ENCODE assay signal across 8 cellular contexts in genomic region chr13:45851171-45851889, GRCh38. TPM values are rescaled to one million over a fixed set of nuclear protein-coding genes. Genes with fewer than 3 reads are reported as not detected.
DNase-seq lines count a peak whose midpoint lies in the region; ATAC-seq and TF ChIP-seq lines count a peak whose summit lies in the region.

Gene SIAH3, minus strand, starts transcription at chr13:45851753. Its CDS starts 124 bp downstream, at chr13:45851629.

- H3K9me3 Mint-ChIP-seq in activated T-cell treated with anti-CD3 and anti-CD28 coated beads, Interleukin-2, amount 50 U/mL, for 24 hours, result peaks cover 10% of the 10 kb centered on the region

- peaks cover 18% of the 10 kb centered on the region for H3K27me3 Mint-ChIP-seq in activated T-cell treated with anti-CD3 and anti-CD28 coated beads, Interleukin-2, amount 50 U/mL, for 24 hours

- intact Hi-C loops in head of caudate nucleus (cut with DNase I), result no loop called here
- intact Hi-C loops in psoas muscle (cut with DNase I), result no loop called here
- intact Hi-C loops in posterior vena cava (cut with DNase I), result no loop called here

- H3K36me3 Mint-ChIP-seq in activated T-cell treated with anti-CD3 and anti-CD28 coated beads, Interleukin-2, amount 50 U/mL, for 24 hours (ENCODE audit: low read depth), result no peaks in the 10 kb centered on the region

- no peak within 1 kb of the TSS for H3K27ac ChIP-seq in HUES64 (ENCODE audit: low read depth, low read length)
- H3K27ac ChIP-seq in psoas muscle, result no peak within 1 kb of the TSS

- H3K4me1 ChIP-seq in HUES64 (ENCODE audit: insufficient read depth, low read length) (peaks cover 45% of the 10 kb centered on the region), psoas muscle (peaks cover 4% of the 10 kb centered on the region)

- no peak within 1 kb of the TSS for H3K9ac ChIP-seq in HUES64 (ENCODE audit: low read depth, low read length)

- peak; percentile 47 for DNase-seq in activated T-cell treated with anti-CD3 and anti-CD28 coated beads, Interleukin-2, amount 50 U/mL, for 24 hours
- peak; percentile 37 to 88 (median 67) for DNase-seq in head of caudate nucleus
- no peak for DNase-seq in psoas muscle
- no peak for DNase-seq in NCI-H510A treated with DMSO at 0.1 percent for 48 hours (lab: John Stamatoyannopoulos, UW)
- no peak for DNase-seq in posterior vena cava (ENCODE audit: low spot score)

- WGBS in HUES64, result 34% methylated on average over 34 of the region's 34 CpGs
- 5 to 9% (median 6%) methylated on average over 34 of the region's 34 CpGs for WGBS in psoas muscle, 3 donors

- H3K4me3 ChIP-seq in HUES64 (ENCODE audit: low read length), result peak within 1 kb of the TSS; percentile 57
- H3K4me3 ChIP-seq in psoas muscle, result peak within 1 kb of the TSS; percentile 63

- peaks cover 55% of the 10 kb centered on the region for H3K4me1 Mint-ChIP-seq in activated T-cell treated with anti-CD3 and anti-CD28 coated beads, Interleukin-2, amount 50 U/mL, for 24 hours (ENCODE audit: low read depth)

- H3K27me3 ChIP-seq in HUES64 (ENCODE audit: insufficient read depth, low read length), result peaks cover 39% of the 10 kb centered on the region
- peaks cover 0 to 23% (median 0%) of the 10 kb centered on the region in 3 donors for H3K27me3 ChIP-seq in psoas muscle (ENCODE audit: insufficient read depth in 3 of 3, low read length in 2 of 3)

- H3K4me3 Mint-ChIP-seq in activated T-cell treated with anti-CD3 and anti-CD28 coated beads, Interleukin-2, amount 50 U/mL, for 24 hours, result peak within 1 kb of the TSS; percentile 79

- H3K36me3 ChIP-seq in HUES64 (ENCODE audit: insufficient read depth, low read length) (no peaks in the 10 kb centered on the region), psoas muscle (ENCODE audit: insufficient read depth in 1 of 2, low read depth in 1 of 2) (no peaks in the 10 kb centered on the region)

- TF ChIP-seq CTCF in psoas muscle (IDR thresholded peaks at IDR 0.05), result no peak

- peak within 1 kb of the TSS; percentile 72 for H3K27ac Mint-ChIP-seq in activated T-cell treated with anti-CD3 and anti-CD28 coated beads, Interleukin-2, amount 50 U/mL, for 24 hours

- H3K9me3 ChIP-seq in HUES64 (ENCODE audit: insufficient read depth, low read depth, low read length), result peaks cover 10% of the 10 kb centered on the region; the same call in 1 of the 2 replicates
- no peaks in the 10 kb centered on the region for H3K9me3 ChIP-seq in psoas muscle

- ATAC-seq in psoas muscle (peak; percentile 21 to 67 (median 44)), HG03196 (IDR thresholded peaks at IDR 0.05; ENCODE audit: unreplicated experiment) (no peak), HG03095 (IDR thresholded peaks at IDR 0.05; ENCODE audit: unreplicated experiment) (no peak)

RNA-seq across cellular contexts. Expression of gene SIAH3, which starts in this region (rescaled TPM):
- polyA plus RNA-seq in HUES64 (2013, experiment 1 of 2), result 0.05 TPM
- polyA plus RNA-seq in HUES64 (2013, experiment 2 of 2), result not detected
- total RNA-seq in psoas muscle (under 1 TPM in 2 of 4 donors, not detected in 2; 0.02 TPM), posterior vena cava (under 1 TPM in 1 of 2 donors, not detected in 1; 0.05 TPM)
- polyA plus RNA-seq in psoas muscle, result under 1 TPM in 1 of 3 donors, not detected in 2; 0.03 TPM

Comparison
In these comparisons a context has a peak if more than half of its experiments do, and no peak if none do; other contexts are left out.
1. Peak in ATAC-seq and H3K4me3 ChIP-seq in psoas muscle; RNA of the gene not detected or under 1 TPM.
2. DNase-seq: peak in activated T-cell treated with anti-CD3 and anti-CD28 coated beads, Interleukin-2, amount 50 U/mL, for 24 hours (single experiment) and head of caudate nucleus (42 of 42); none in psoas muscle (0 of 2), NCI-H510A treated with DMSO at 0.1 percent for 48 hours (single experiment) and posterior vena cava (single experiment).